ENCODE assay signal across 18 cellular contexts in the genomic region with DNA sequence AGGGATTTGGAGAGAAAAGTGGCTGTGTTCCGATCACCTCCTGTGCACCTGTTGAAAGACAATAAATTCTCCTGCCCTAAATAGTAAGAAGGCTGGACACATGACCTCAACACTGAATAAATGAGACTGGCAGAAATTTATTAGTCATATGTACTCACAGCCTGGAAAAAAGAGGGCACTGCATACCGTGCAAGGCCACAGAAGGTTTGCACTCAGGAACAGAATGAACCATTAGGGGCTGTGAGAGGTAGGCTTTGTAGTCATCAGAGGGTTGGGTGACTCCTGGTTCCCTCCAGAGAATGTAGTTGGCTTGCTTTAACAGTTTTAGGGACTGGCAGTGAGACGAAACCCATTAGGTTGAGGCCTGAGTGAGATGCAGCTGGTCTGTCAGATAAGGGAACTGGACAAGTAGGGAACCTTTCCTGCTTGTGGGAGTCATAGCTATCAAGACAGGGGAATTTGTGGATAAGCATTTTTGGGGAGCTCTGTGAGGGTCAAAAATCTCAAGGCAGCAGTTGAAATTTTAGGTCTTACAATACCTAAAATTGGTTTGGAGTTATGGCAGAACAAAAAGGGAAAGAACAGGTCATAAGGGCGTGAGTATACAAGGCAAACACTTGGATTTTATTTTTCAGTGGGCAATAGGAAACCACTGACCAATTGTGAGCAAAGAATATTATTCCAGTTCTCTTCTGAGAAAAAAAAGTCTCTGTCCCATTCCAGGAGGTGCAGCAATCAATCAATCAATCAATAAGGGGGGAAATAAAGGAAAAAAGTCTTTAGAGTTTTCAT.
DNase-seq lines count a peak whose midpoint lies in the region; ATAC-seq and TF ChIP-seq lines count a peak whose summit lies in the region.
"Had no signal": no experiment of that assay in that cellular context is flagged by ENCODE, and none has a peak within 500 bp of the region (broad histone marks: within the 10 kb centered on the region; RNA-seq: fewer than 3 reads in every experiment).

No MANE protein-coding gene starts in this region.

- H3K27me3 ChIP-seq in adrenal gland (no peaks in the 10 kb centered on the region), uterus (peaks cover 0 to 9% of the 10 kb centered on the region in 2 donors), MG63 (no peaks in the 10 kb centered on the region)

- no peak overlapping the region for H3K4me3 ChIP-seq in adrenal gland
- no peak overlapping the region for H3K4me3 ChIP-seq in uterus
- H3K4me3 ChIP-seq in MG63: no peak overlapping the region

- TF ChIP-seq EP300 in Ishikawa (IDR thresholded peaks at IDR 0.05; ENCODE audit: borderline replicate concordance): no peak

- ATAC-seq in HG03354 (IDR thresholded peaks at IDR 0.05; ENCODE audit: poor library complexity, severe bottlenecking, unreplicated experiment): no peak
- ATAC-seq: T-helper 17 cell had no signal

- H3K4me1 ChIP-seq in adrenal gland (replicated peaks in 1 of 2) (peaks cover 5 to 15% of the 10 kb centered on the region in 2 donors), uterus (no peaks in the 10 kb centered on the region)

- 51 to 66% (median 58%) methylated on average over 4 of the region's 4 CpGs for WGBS in adrenal gland, 4 donors

- TF ChIP-seq CTCF in C4-2B (conservative IDR thresholded peaks at IDR 0.05) (no peak), adrenal gland (IDR thresholded peaks at IDR 0.05) (no peak), uterus (IDR thresholded peaks at IDR 0.05) (no peak)

- TF ChIP-seq POLR2A in adrenal gland (IDR thresholded peaks at IDR 0.05) (peak in 1 of 2 donors; percentile 61), uterus (IDR thresholded peaks at IDR 0.05) (no peak)

- H3K36me3 ChIP-seq in adrenal gland (replicated peaks in 1 of 2) (no peaks in the 10 kb centered on the region), uterus (no peaks in the 10 kb centered on the region), MG63 (no peaks in the 10 kb centered on the region)

- DNase-seq in adrenal gland: peak in 5 of 7 donors; percentile 56 to 73 (median 65)
- DNase-seq in inferior parietal cortex (ENCODE audit: extremely low spot score): peak; percentile 13
- DNase-seq in uterus: no peak
- no peak for DNase-seq in MG63
- no peak for DNase-seq in activated gamma-delta T cell treated with Interleukin-2 at 50 U/mL for 16 hours
- DNase-seq: activated CD4-positive, alpha-beta memory T cell treated with anti-CD3 and anti-CD28 coated beads, Interleukin-2, amount 10 ng/mL, durations not matched to agents 7 days and 5 days; activated naive CD4-positive, alpha-beta T cell treated with anti-CD3 and anti-CD28 coated beads, Interleukin-2, amount 10 ng/mL, durations not matched to agents 7 days and 5 days; AML-193; cerebellar nuclear complex; GOT3; NCI-H345; posterior cingulate gyrus; stimulated activated CD4-positive, alpha-beta T cell treated with anti-CD3 and anti-CD28 coated beads, Interleukin-4, amount 100 ng/mL, for 24 hours; stimulated activated naive B cell treated with anti-CD40 and anti-IgM and Interleukin-4, amounts not matched to agents 10 μg/mL and 1 μg/mL and 100 μg/mL, for 72 hours; T-helper 17 cell had no signal

- TF ChIP-seq RAD21 in Ishikawa (IDR thresholded peaks at IDR 0.05; ENCODE audit: low read depth): no peak

- H3K27ac ChIP-seq in C4-2B (peak overlapping the region; percentile 19; the same call in 1 of the 2 replicates), adrenal gland (peak overlapping the region in 3 of 5 donors; percentile 24 to 48 (median 35)), uterus (no peak overlapping the region)

- intact Hi-C loops in adrenal gland (cut with DNase I): no loop called here
- intact Hi-C loops in uterus (cut with DNase I; ENCODE audit: low total_unique reads): no loop called here

- H3K9me3 ChIP-seq in adrenal gland (replicated peaks in 1 of 3): no peaks in the 10 kb centered on the region
- no peaks in the 10 kb centered on the region for H3K9me3 ChIP-seq in uterus
- no peaks in the 10 kb centered on the region; the same call in 1 of the 2 replicates for H3K9me3 ChIP-seq in MG63

TF ChIP-seq in Ishikawa, 13 proteins besides CTCF, POLR2A, EP300 and RAD21:
- TF ChIP-seq, protein P1, sequence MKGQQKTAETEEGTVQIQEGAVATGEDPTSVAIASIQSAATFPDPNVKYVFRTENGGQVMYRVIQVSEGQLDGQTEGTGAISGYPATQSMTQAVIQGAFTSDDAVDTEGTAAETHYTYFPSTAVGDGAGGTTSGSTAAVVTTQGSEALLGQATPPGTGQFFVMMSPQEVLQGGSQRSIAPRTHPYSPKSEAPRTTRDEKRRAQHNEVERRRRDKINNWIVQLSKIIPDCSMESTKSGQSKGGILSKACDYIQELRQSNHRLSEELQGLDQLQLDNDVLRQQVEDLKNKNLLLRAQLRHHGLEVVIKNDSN (IDR thresholded peaks at IDR 0.05): peak; percentile 57
- TF ChIP-seq ZBTB7A (IDR thresholded peaks at IDR 0.05; ENCODE audit: low read depth) (no peak), TEAD4 (IDR thresholded peaks at IDR 0.05) (peak; percentile 32; the same call in 1 of the 2 replicates)

Comparison
In these comparisons a context has a peak if more than half of its experiments do, and no peak if none do; other contexts are left out.
1. H3K27ac ChIP-seq: peak in C4-2B (single experiment) and adrenal gland (3 of 5); none in uterus (0 of 2).
2. DNase-seq: peak in adrenal gland (5 of 7) and inferior parietal cortex (single experiment); none in uterus (0 of 2), MG63 (single experiment) and activated gamma-delta T cell treated with Interleukin-2 at 50 U/mL for 16 hours (single experiment).